ENCODE assay signal across 5 cellular contexts in the genomic region with DNA sequence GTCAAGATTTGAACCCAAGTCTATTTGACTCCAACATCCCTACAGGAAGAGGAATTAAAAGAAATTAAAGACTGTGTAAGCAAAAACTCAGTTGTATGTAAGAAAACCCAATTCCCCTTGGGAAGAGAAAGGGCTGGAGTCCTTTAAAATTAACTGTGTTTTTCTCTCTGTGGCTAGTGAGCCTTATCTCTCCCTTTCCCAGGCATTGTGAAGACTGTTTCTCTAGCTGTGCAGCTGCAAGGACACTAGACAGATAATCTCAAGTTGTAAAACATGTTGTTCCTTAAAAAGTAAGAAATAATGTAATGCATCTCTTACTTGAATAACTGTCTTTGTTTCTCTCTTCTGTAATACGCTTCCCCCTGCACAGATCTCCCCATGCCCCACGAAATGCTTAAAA. TPM values are rescaled to one million over a fixed set of nuclear protein-coding genes. Genes with fewer than 3 reads are reported as not detected.
"Had no signal": no experiment of that assay in that cellular context is flagged by ENCODE, and none has a peak within 500 bp of the region (broad histone marks: within the 10 kb centered on the region; RNA-seq: fewer than 3 reads in every experiment).

No MANE protein-coding gene starts in this region.

RNA-seq across cellular contexts. Expression of gene F13B, which starts 29.9 kb away (rescaled TPM):
- total RNA-seq: LHCN-M2, PC-9, Right ventricle myocardium inferior, SK-MEL-5, T-cell had no signal
